In genomic region chr6:143676437-143677045, GRCh38 we compare ENCODE assay signal across 1 cellular context.
TF ChIP-seq lines count a peak whose summit lies in the region.

No MANE protein-coding gene starts in this region.

TF ChIP-seq in K562, 482 proteins besides CTCF, POLR2A, EP300 and RAD21:
- TF ChIP-seq ELF4 (CRISPR knock-in tag; IDR thresholded peaks at IDR 0.05): no peak
- TF ChIP-seq ZNF140 (CRISPR knock-in tag; IDR thresholded peaks at IDR 0.05): no peak
- no peak for TF ChIP-seq ZNF23 (CRISPR knock-in tag; IDR thresholded peaks at IDR 0.05)
- no peak for TF ChIP-seq E2F6 (IDR thresholded peaks at IDR 0.05; ENCODE audit: borderline replicate concordance in 1 of 2, extremely low read depth in 1 of 2, insufficient read depth in 1 of 2, insufficient read length in 1 of 2, low read depth in 1 of 2, low read length in 1 of 2, poor library complexity in 1 of 2, severe bottlenecking in 1 of 2)
- 0 out of 2 replicates have a peak, but pooled peaks have one; percentile 13 for TF ChIP-seq ZBTB33 (CRISPR knock-in tag; IDR thresholded peaks at IDR 0.05)
